30 cellular contexts compared by ENCODE assay signal in genomic region chr1:63203641-63204040, GRCh38.
"Had no signal": no experiment of that assay in that cellular context is flagged by ENCODE, and none has a peak within 500 bp of the region (broad histone marks: within the 10 kb centered on the region; RNA-seq: fewer than 3 reads in every experiment).

No MANE protein-coding gene starts in this region.

- H3K36me3 ChIP-seq: adrenal gland, ascending aorta, brain microvascular endothelial cell, breast epithelium, cardiac muscle cell had no signal

- H3K27me3 ChIP-seq: adrenal gland, ascending aorta, breast epithelium had no signal

- DNase-seq: activated effector memory CD4-positive, alpha-beta T cell treated with anti-CD3 and anti-CD28 coated beads, Interleukin-2, amount 50 U/mL, for 16 hours; activated effector memory CD4-positive, alpha-beta T cell treated with Interleukin-2 at 50 U/mL for 16 hours; activated gamma-delta T cell; activated gamma-delta T cell treated with Interleukin-2 at 50 U/mL for 16 hours; activated naive CD4-positive, alpha-beta T cell; activated naive CD4-positive, alpha-beta T cell treated with anti-CD3 and anti-CD28 coated beads for 36 hours; activated naive CD4-positive, alpha-beta T cell treated with anti-CD3 and anti-CD28 coated beads, Interleukin-2, amount 10 ng/mL, durations not matched to agents 7 days and 5 days; activated naive CD4-positive, alpha-beta T cell treated with anti-CD3 and anti-CD28 coated beads, Interleukin-2, amount 50 U/mL, for 16 hours; activated naive CD4-positive, alpha-beta T cell treated with Interleukin-2 at 50 U/mL for 16 hours; activated naive CD8-positive, alpha-beta T cell treated with anti-CD3 and anti-CD28 coated beads for 36 hours; activated naive CD8-positive, alpha-beta T cell treated with anti-CD3 and anti-CD28 coated beads, Interleukin-2, amount 10 ng/mL, durations not matched to agents 7 days and 5 days; activated naive CD8-positive, alpha-beta T cell treated with anti-CD3 and anti-CD28 coated beads, Interleukin-2, amount 50 U/mL, for 24 hours; activated T-cell treated with anti-CD3 and anti-CD28 coated beads, Interleukin-2, amount 50 U/mL, for 1 hour; activated T-cell treated with anti-CD3 and anti-CD28 coated beads, Interleukin-2, amount 50 U/mL, for 24 hours; activated T-cell treated with anti-CD3 and anti-CD28 coated beads, Interleukin-2, amount 50 U/mL, for 4 hours; activated T-cell treated with anti-CD3 and anti-CD28 coated beads, Interleukin-2, amount 50 U/mL, for 48 hours; activated T-cell treated with anti-CD3 and anti-CD28 coated beads, Interleukin-2, amount 50 U/mL, for 72 hours; adrenal gland; amniotic stem cell; amygdala; anterior cingulate cortex; aorta; body of pancreas; brain microvascular endothelial cell; caudate nucleus; central memory CD4-positive, alpha-beta T cell; cerebellar nuclear complex had no signal

- H3K4me1 ChIP-seq: adrenal gland, ascending aorta, body of pancreas, breast epithelium had no signal

- H3K4me3 ChIP-seq: adrenal gland, ascending aorta, body of pancreas, breast epithelium, cardiac muscle cell had no signal

- H3K27ac ChIP-seq: adrenal gland, ascending aorta, body of pancreas, brain microvascular endothelial cell, breast epithelium, cardiac muscle cell had no signal

- H3K9me3 ChIP-seq: adrenal gland, ascending aorta, body of pancreas, breast epithelium had no signal
